ENCODE assay signal across 17 cellular contexts in the genomic region with DNA sequence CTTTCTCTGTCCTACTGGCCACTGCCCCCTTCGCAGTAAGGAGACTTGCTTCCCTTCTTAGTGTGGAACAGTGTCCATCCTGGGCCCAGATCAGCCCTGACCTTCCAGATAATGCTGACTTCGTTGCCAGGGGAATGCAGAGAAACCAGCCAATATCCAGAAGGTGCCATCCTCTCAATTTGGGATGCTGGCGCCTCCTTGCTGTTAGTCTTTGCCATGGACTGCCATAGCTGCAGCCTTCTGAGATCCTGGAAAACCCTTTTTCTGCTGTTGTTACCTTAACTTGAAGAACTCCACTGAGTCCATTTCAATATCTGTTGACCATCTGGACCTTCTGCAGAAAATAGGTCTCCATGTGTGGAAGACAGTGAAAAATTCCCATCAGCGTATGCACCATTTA. TPM values are rescaled to one million over a fixed set of nuclear protein-coding genes. Genes with fewer than 3 reads are reported as not detected.
DNase-seq lines count a peak whose midpoint lies in the region; ATAC-seq, FAIRE-seq and TF ChIP-seq lines count a peak whose summit lies in the region.
"Had no signal": no experiment of that assay in that cellular context is flagged by ENCODE, and none has a peak within 500 bp of the region (broad histone marks: within the 10 kb centered on the region; RNA-seq: fewer than 3 reads in every experiment).

No MANE protein-coding gene starts in this region.

- TF ChIP-seq CTCF in A673 (conservative IDR thresholded peaks at IDR 0.05; ENCODE audit: low read depth, low read length) (peak; percentile 20; the same call in 1 of the 2 replicates), GM23338 (conservative IDR thresholded peaks at IDR 0.05; ENCODE audit: low read depth in 2 of 2) (peak; percentile 50 to 60), bronchial epithelial cell (IDR thresholded peaks at IDR 0.05; ENCODE audit: insufficient read depth, low read length, severe bottlenecking) (no peak), foreskin keratinocyte (conservative IDR thresholded peaks at IDR 0.05) (peak; percentile 23), natural killer cell (IDR thresholded peaks at IDR 0.05) (no peak)

- no peaks in the 10 kb centered on the region for H3K36me3 Mint-ChIP-seq in GM23338 (ENCODE audit: low read depth)
- H3K36me3 Mint-ChIP-seq in natural killer cell, result no peaks in the 10 kb centered on the region

- H3K27me3 ChIP-seq in A673 (replicated peaks; ENCODE audit: insufficient read depth, low read depth, low read length, poor library complexity), result peaks cover 16% of the 10 kb centered on the region
- no peaks in the 10 kb centered on the region for H3K27me3 ChIP-seq in GM23338 (ENCODE audit: insufficient read depth)
- peaks cover 3% of the 10 kb centered on the region for H3K27me3 ChIP-seq in bronchial epithelial cell (ENCODE audit: control insufficient read depth, insufficient read depth, low read length)
- H3K27me3 ChIP-seq in foreskin keratinocyte, result no peaks in the 10 kb centered on the region
- H3K27me3 ChIP-seq: SJSA1 had no signal

- ATAC-seq in GM23338 (peak; percentile 38), foreskin keratinocyte (no peak), HG02610 (IDR thresholded peaks at IDR 0.05; ENCODE audit: unreplicated experiment) (no peak), natural killer cell (no peak)

- H3K4me1 Mint-ChIP-seq in GM23338 (peaks cover 12% of the 10 kb centered on the region), natural killer cell (no peaks in the 10 kb centered on the region)

- H3K4me3 Mint-ChIP-seq in GM23338 (no peak overlapping the region), natural killer cell (no peak overlapping the region)

- H3K4me1 ChIP-seq in A673 (ENCODE audit: insufficient read depth, low read length, poor library complexity, severe bottlenecking) (no peaks in the 10 kb centered on the region), GM23338 (ENCODE audit: insufficient read depth) (peaks cover 3% of the 10 kb centered on the region; the same call in 1 of the 2 replicates), foreskin keratinocyte (no peaks in the 10 kb centered on the region)
- H3K4me1 ChIP-seq: HAP-1, SJSA1 had no signal

- H3K27ac ChIP-seq in A673 (ENCODE audit: low read depth, low read length, poor library complexity, severe bottlenecking) (no peak overlapping the region), GM23338 (ENCODE audit: low read depth) (no peak overlapping the region), foreskin keratinocyte (no peak overlapping the region)
- H3K27ac ChIP-seq: PC-9, SJSA1 had no signal

- H3K9me3 Mint-ChIP-seq in GM23338 (no peaks in the 10 kb centered on the region), natural killer cell (no peaks in the 10 kb centered on the region)

- BruUV-seq in A673 (replicated peaks; lab: Mats Ljungman, UMichigan), result no TSS peak

- H3K4me2 ChIP-seq in GM23338, result no peak overlapping the region
- H3K4me2 ChIP-seq: PC-9 had no signal

- intact Hi-C loops in A673 (cut with micrococcal nuclease; ENCODE audit: unreplicated experiment), result no loop called here
- intact Hi-C loops in natural killer cell (cut with micrococcal nuclease), result no loop called here

- CTCF ChIA-PET in A673 (lab: Charles Lee), result no interaction called here

- H3F3A ChIP-seq in GM23338 (replicated peaks; ENCODE audit: low read depth), result no peaks in the 10 kb centered on the region

- peaks cover 9% of the 10 kb centered on the region for H3K27me3 Mint-ChIP-seq in GM23338 (ENCODE audit: insufficient read depth, low read depth, poor library complexity)
- H3K27me3 Mint-ChIP-seq in natural killer cell (ENCODE audit: low read depth in 2 of 2), result peaks cover 17 to 31% of the 10 kb centered on the region in 2 donors

- FAIRE-seq in bronchial epithelial cell (lab: Jason Lieb, UNC), result peak; percentile 7
- FAIRE-seq: GM19239 had no signal

- DNase-seq in A673 (ENCODE audit: low spot score) (no peak), GM23338 (ENCODE audit: low spot score) (peak; percentile 12), bronchial epithelial cell (ENCODE audit: low read depth) (no peak), foreskin keratinocyte (no peak), natural killer cell (no peak), NCI-H2029 treated with DMSO at 0.1 percent for 48 hours (lab: John Stamatoyannopoulos, UW) (no peak), kidney tubule cell (ENCODE audit: low spot score) (no peak)
- DNase-seq: NCI-H187, NCI-H446 treated with DMSO at 0.1 percent for 48 hours, NCI-H748 treated with DMSO at 0.1 percent for 48 hours, PC-9 had no signal

- H3K27ac Mint-ChIP-seq in GM23338 (no peak overlapping the region), natural killer cell (no peak overlapping the region)

- H3K9me2 ChIP-seq in GM23338 (ENCODE audit: insufficient read depth), result no peaks in the 10 kb centered on the region

- no peak overlapping the region for H2AFZ ChIP-seq in GM23338
- H2AFZ ChIP-seq: PC-9 had no signal

- no peaks in the 10 kb centered on the region for H3K79me2 ChIP-seq in GM23338 (replicated peaks; ENCODE audit: insufficient read depth)

- no peaks in the 10 kb centered on the region for H4K20me1 ChIP-seq in GM23338 (replicated peaks; ENCODE audit: insufficient read depth)

- no peaks in the 10 kb centered on the region for H3K36me3 ChIP-seq in A673 (ENCODE audit: insufficient read depth, low read length, poor library complexity, severe bottlenecking)
- H3K36me3 ChIP-seq in GM23338 (ENCODE audit: insufficient read depth), result no peaks in the 10 kb centered on the region
- H3K36me3 ChIP-seq in bronchial epithelial cell (ENCODE audit: control insufficient read depth, insufficient read depth, low read length), result no peaks in the 10 kb centered on the region
- H3K36me3 ChIP-seq: HAP-1, SJSA1 had no signal

- no peaks in the 10 kb centered on the region for H3K9me3 ChIP-seq in A673 (ENCODE audit: low read depth, low read length, poor library complexity, severe bottlenecking)
- H3K9me3 ChIP-seq: HAP-1, SJSA1 had no signal

- POLR2A ChIA-PET in A673 (lab: Charles Lee; ENCODE audit: low non-redundant PET), result no interaction called here

- no peak overlapping the region for H3K4me3 ChIP-seq in A673 (ENCODE audit: low read depth, low read length, poor library complexity, severe bottlenecking)
- H3K4me3 ChIP-seq in GM23338, result no peak overlapping the region
- H3K4me3 ChIP-seq in bronchial epithelial cell (ENCODE audit: low read depth, low read length), result no peak overlapping the region
- H3K4me3 ChIP-seq: HAP-1, PC-9, SJSA1 had no signal

TF ChIP-seq in GM23338, 12 proteins besides CTCF, POLR2A, EP300 and RAD21 (continues in another document):
- TF ChIP-seq NANOG (IDR thresholded peaks at IDR 0.05; ENCODE audit: borderline replicate concordance), result no peak
- TF ChIP-seq, protein P1, sequence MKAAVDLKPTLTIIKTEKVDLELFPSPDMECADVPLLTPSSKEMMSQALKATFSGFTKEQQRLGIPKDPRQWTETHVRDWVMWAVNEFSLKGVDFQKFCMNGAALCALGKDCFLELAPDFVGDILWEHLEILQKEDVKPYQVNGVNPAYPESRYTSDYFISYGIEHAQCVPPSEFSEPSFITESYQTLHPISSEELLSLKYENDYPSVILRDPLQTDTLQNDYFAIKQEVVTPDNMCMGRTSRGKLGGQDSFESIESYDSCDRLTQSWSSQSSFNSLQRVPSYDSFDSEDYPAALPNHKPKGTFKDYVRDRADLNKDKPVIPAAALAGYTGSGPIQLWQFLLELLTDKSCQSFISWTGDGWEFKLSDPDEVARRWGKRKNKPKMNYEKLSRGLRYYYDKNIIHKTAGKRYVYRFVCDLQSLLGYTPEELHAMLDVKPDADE (IDR thresholded peaks at IDR 0.05), result no peak
- TF ChIP-seq CREB1 (CRISPR knock-in tag; IDR thresholded peaks at IDR 0.05; ENCODE audit: low read depth), result no peak
- TF ChIP-seq JUNB (IDR thresholded peaks at IDR 0.05; ENCODE audit: unreplicated experiment), result no peak
- no peak for TF ChIP-seq REST (IDR thresholded peaks at IDR 0.05; ENCODE audit: unreplicated experiment)
- no peak for TF ChIP-seq STAT1 (IDR thresholded peaks at IDR 0.05; ENCODE audit: unreplicated experiment)
- TF ChIP-seq EZH2 (IDR thresholded peaks at IDR 0.05; ENCODE audit: low read depth, unreplicated experiment), result no peak
- TF ChIP-seq EZH2phosphoT487 (IDR thresholded peaks at IDR 0.05; ENCODE audit: unreplicated experiment), result no peak
- no peak for TF ChIP-seq POLR2AphosphoS5 (IDR thresholded peaks at IDR 0.05; ENCODE audit: low read depth)

RNA-seq across cellular contexts. Expression of gene RAI2, which starts 21.8 kb away (rescaled TPM):
- not detected in 2 replicates for total RNA-seq in A673 (2021)
- total RNA-seq in GM23338 (2014; rRNA removed; shearing (Covaris generic)), result 0.83 and 1.4 TPM in 2 replicates
- 0.99 and 1.5 TPM in 2 replicates for polyA plus RNA-seq in GM23338 (2016; fragmentation: Nextera tagmentation; extraction: Ambion mirVana)
- total RNA-seq in bronchial epithelial cell, result not detected in 2 replicates
- total RNA-seq in foreskin keratinocyte, result not detected in 2 replicates
- not detected in 2 replicates for polyA plus RNA-seq in foreskin keratinocyte
- not detected for total RNA-seq in natural killer cell
- total RNA-seq: A172, HT1080, PC-9 had no signal

Comparison
In these comparisons a context has a peak if more than half of its experiments do, and no peak if none do; other contexts are left out.
1. CTCF ChIP-seq: peak in A673 (single experiment), GM23338 (2 of 2) and foreskin keratinocyte (single experiment); none in bronchial epithelial cell (single experiment) and natural killer cell (single experiment).